In the genomic region with DNA sequence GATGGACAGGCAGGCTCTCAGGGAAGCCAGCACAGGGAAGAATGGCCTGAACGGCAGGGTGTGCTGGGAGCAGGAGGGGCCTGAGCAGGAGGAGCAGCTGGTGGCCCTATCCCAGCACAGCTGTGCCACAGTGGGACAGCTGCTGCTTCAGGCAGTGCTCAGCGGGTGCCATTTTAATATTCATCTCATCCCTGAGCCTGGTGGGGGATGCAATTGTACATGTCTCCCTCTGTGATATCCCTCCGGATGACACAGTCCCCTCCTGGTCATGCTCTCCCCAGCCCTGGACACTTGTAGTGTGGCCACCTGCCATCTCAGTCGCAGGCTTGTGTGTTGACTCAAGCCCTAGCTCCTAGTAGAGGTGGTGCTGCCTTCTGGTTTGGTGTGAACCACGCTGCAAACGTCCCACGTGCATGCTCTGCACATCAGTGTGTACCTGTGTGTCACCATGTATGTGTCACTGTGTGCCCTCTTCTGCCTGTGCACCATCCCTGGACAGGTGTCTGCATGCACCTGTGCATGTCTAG, we compare ENCODE assay signal across 24 cellular contexts.
A peak's percentile ranks its signal among the peaks of the same experiment; 100 is the strongest.
DNase-seq lines count a peak whose midpoint lies in the region; TF ChIP-seq lines count a peak whose summit lies in the region.
"Had no signal": no experiment of that assay in that cellular context is flagged by ENCODE, and none has a peak within 500 bp of the region (broad histone marks: within the 10 kb centered on the region; RNA-seq: fewer than 3 reads in every experiment).

No MANE protein-coding gene starts in this region.

- no peaks in the 10 kb centered on the region for H3K9me3 ChIP-seq in WERI-Rb-1 (ENCODE audit: severe bottlenecking)
- H3K9me3 ChIP-seq: BE2C, tibial nerve had no signal

- H3K9me3 Mint-ChIP-seq in glutamatergic neuron (ENCODE audit: unreplicated experiment) = peaks cover 46% of the 10 kb centered on the region
- H3K9me3 Mint-ChIP-seq: activated CD4-positive, alpha-beta memory T cell treated with anti-CD3 and anti-CD28 coated beads, Interleukin-2, amount 10 ng/mL, durations not matched to agents 7 days and 5 days; activated T-cell treated with anti-CD3 and anti-CD28 coated beads, Interleukin-2, amount 50 U/mL, for 24 hours; dendritic cell treated with granulocyte-macrophage colony-stimulating factor and Interleukin-4, amounts not matched to agents 40 ng/mL and 50 ng/mL, for 4 days had no signal

- no peak overlapping the region for H3K4me3 ChIP-seq in WERI-Rb-1 (ENCODE audit: low read depth, low read length)
- H3K4me3 ChIP-seq: tibial nerve had no signal

- no peaks in the 10 kb centered on the region for H3K27me3 ChIP-seq in WERI-Rb-1 (ENCODE audit: insufficient read depth, low read depth, severe bottlenecking)
- H3K27me3 ChIP-seq: BE2C, tibial nerve had no signal

- H3K27ac Mint-ChIP-seq in glutamatergic neuron (ENCODE audit: unreplicated experiment) = peak overlapping the region; percentile 94
- H3K27ac Mint-ChIP-seq: activated CD4-positive, alpha-beta memory T cell treated with anti-CD3 and anti-CD28 coated beads, Interleukin-2, amount 10 ng/mL, durations not matched to agents 7 days and 5 days; activated T-cell treated with anti-CD3 and anti-CD28 coated beads, Interleukin-2, amount 50 U/mL, for 24 hours; dendritic cell treated with granulocyte-macrophage colony-stimulating factor and Interleukin-4, amounts not matched to agents 40 ng/mL and 50 ng/mL, for 4 days had no signal

- peaks cover under 1% of the 10 kb centered on the region for H3K36me3 Mint-ChIP-seq in glutamatergic neuron (ENCODE audit: unreplicated experiment)

- TF ChIP-seq CTCF in glutamatergic neuron (IDR thresholded peaks at IDR 0.05; ENCODE audit: partially characterized antibody, unreplicated experiment) (no peak), WERI-Rb-1 (IDR thresholded peaks at IDR 0.05; ENCODE audit: low read depth, low read length) (no peak)

- peaks cover 41% of the 10 kb centered on the region for H3K27me3 Mint-ChIP-seq in glutamatergic neuron (ENCODE audit: unreplicated experiment)
- H3K27me3 Mint-ChIP-seq: activated CD4-positive, alpha-beta memory T cell treated with anti-CD3 and anti-CD28 coated beads, Interleukin-2, amount 10 ng/mL, durations not matched to agents 7 days and 5 days; activated T-cell treated with anti-CD3 and anti-CD28 coated beads, Interleukin-2, amount 50 U/mL, for 24 hours had no signal

- no peaks in the 10 kb centered on the region for H3K36me3 ChIP-seq in WERI-Rb-1
- H3K36me3 ChIP-seq: BE2C, tibial nerve had no signal

- peaks cover 54% of the 10 kb centered on the region for H3K4me1 Mint-ChIP-seq in glutamatergic neuron (ENCODE audit: low read depth, unreplicated experiment)
- H3K4me1 Mint-ChIP-seq: activated CD4-positive, alpha-beta memory T cell treated with anti-CD3 and anti-CD28 coated beads, Interleukin-2, amount 10 ng/mL, durations not matched to agents 7 days and 5 days had no signal

- H3K4me3 Mint-ChIP-seq in glutamatergic neuron (ENCODE audit: unreplicated experiment) = peak overlapping the region; percentile 67
- H3K4me3 Mint-ChIP-seq: activated CD4-positive, alpha-beta memory T cell treated with anti-CD3 and anti-CD28 coated beads, Interleukin-2, amount 10 ng/mL, durations not matched to agents 7 days and 5 days; activated T-cell treated with anti-CD3 and anti-CD28 coated beads, Interleukin-2, amount 50 U/mL, for 24 hours; dendritic cell treated with granulocyte-macrophage colony-stimulating factor and Interleukin-4, amounts not matched to agents 40 ng/mL and 50 ng/mL, for 4 days had no signal

- peak; percentile 64 for DNase-seq in NCI-H82 (lab: John Stamatoyannopoulos, UW)
- no peak for DNase-seq in NCI-H82 treated with DMSO at 0.1 percent for 48 hours (lab: John Stamatoyannopoulos, UW; ENCODE audit: unreplicated experiment)
- DNase-seq in COLO668 (lab: John Stamatoyannopoulos, UW; ENCODE audit: unreplicated experiment) = peak; percentile 30
- DNase-seq in NCI-H1694 treated with DMSO at 0.1 percent for 48 hours (lab: John Stamatoyannopoulos, UW) = peak; percentile 63
- DNase-seq in glutamatergic neuron = no peak
- DNase-seq in NCI-H510A treated with DMSO at 0.1 percent for 48 hours (lab: John Stamatoyannopoulos, UW) = no peak
- DNase-seq in COLO829 (ENCODE audit: low spot score) = no peak
- no peak for DNase-seq in WERI-Rb-1
- DNase-seq: activated CD4-positive, alpha-beta memory T cell treated with anti-CD3 and anti-CD28 coated beads, Interleukin-2, amount 10 ng/mL, durations not matched to agents 7 days and 5 days; activated CD4-positive, CD25-positive, alpha-beta regulatory T cell; activated naive CD4-positive, alpha-beta T cell treated with Interleukin-2 at 50 U/mL for 16 hours; activated T-cell treated with anti-CD3 and anti-CD28 coated beads, Interleukin-2, amount 50 U/mL, for 24 hours; amygdala; BE2C; kidney glomerular epithelial cell; mesenchymal stem cell; NCI-H1436; NCI-H226; stimulated activated CD4-positive, alpha-beta T cell treated with anti-CD3 and anti-CD28 coated beads, Interleukin-12 subunit alpha, Interleukin-12 subunit beta, amount 100 ng/mL, for 4 hours; stimulated activated CD4-positive, alpha-beta T cell treated with anti-CD3 and anti-CD28 coated beads, Interleukin-4, amount 100 ng/mL, for 4 hours; stimulated activated naive CD8-positive, alpha-beta T cell treated with anti-CD3 and anti-CD28 coated beads, Interleukin-15, Interleukin-2, amounts not matched to agents 100 U/mL and 50 U/mL, for 24 hours; T1000 had no signal

- H3K27ac ChIP-seq in WERI-Rb-1 = no peak overlapping the region
- H3K27ac ChIP-seq: tibial nerve had no signal

Comparison
In these comparisons a context has a peak if more than half of its experiments do, and no peak if none do; other contexts are left out.
1. DNase-seq: peak in NCI-H82 (single experiment), COLO668 (single experiment) and NCI-H1694 treated with DMSO at 0.1 percent for 48 hours (single experiment); none in NCI-H82 treated with DMSO at 0.1 percent for 48 hours (single experiment), glutamatergic neuron (single experiment), NCI-H510A treated with DMSO at 0.1 percent for 48 hours (single experiment), COLO829 (single experiment) and WERI-Rb-1 (single experiment).